In genomic region chr13:41660426-41660825, GRCh38 we compare ENCODE assay signal across 29 cellular contexts.
"Had no signal": no experiment of that assay in that cellular context is flagged by ENCODE, and none has a peak within 500 bp of the region (broad histone marks: within the 10 kb centered on the region; RNA-seq: fewer than 3 reads in every experiment).

No MANE protein-coding gene starts in this region.

- H3K4me3 ChIP-seq: coronary artery, dorsolateral prefrontal cortex, heart left ventricle had no signal

- ATAC-seq: activated CD4-positive, alpha-beta T cell treated with anti-CD3 and anti-CD28 coated beads for 36 hours; activated CD8-positive, alpha-beta memory T cell treated with anti-CD3 and anti-CD28 coated beads, Interleukin-2, amount 10 ng/mL, durations not matched to agents 7 days and 5 days; activated CD8-positive, alpha-beta T cell treated with anti-CD3 and anti-CD28 coated beads, Interleukin-2, amount 10 ng/mL, durations not matched to agents 7 days and 5 days; activated naive CD4-positive, alpha-beta T cell treated with anti-CD3 and anti-CD28 coated beads, Interleukin-2, amount 50 U/mL, for 72 hours; activated T-cell treated with anti-CD3 and anti-CD28 coated beads, Interleukin-2, amount 50 U/mL, for 72 hours; esophagus mucosa; heart left ventricle; T-helper 17 cell had no signal

- DNase-seq: activated CD4-positive, alpha-beta memory T cell treated with anti-CD3 and anti-CD28 coated beads for 36 hours; activated CD4-positive, alpha-beta T cell treated with anti-CD3 and anti-CD28 coated beads for 36 hours; activated CD4-positive, alpha-beta T cell treated with anti-CD3 and anti-CD28 coated beads, Interleukin-2, amount 10 ng/mL, durations not matched to agents 24 days and 14 days; activated CD4-positive, CD25-positive, alpha-beta regulatory T cell; activated CD4-positive, CD25-positive, alpha-beta regulatory T cell treated with anti-CD3 and anti-CD28 coated beads, Interleukin-2, amount 50 U/mL, for 72 hours; activated CD8-positive, alpha-beta memory T cell treated with anti-CD3 and anti-CD28 coated beads, Interleukin-2, amount 10 ng/mL, durations not matched to agents 7 days and 5 days; activated CD8-positive, alpha-beta memory T cell treated with anti-CD3 and anti-CD28 coated beads, Interleukin-2, amount 50 U/mL, for 48 hours; activated CD8-positive, alpha-beta T cell treated with anti-CD3 and anti-CD28 coated beads, Interleukin-2, amount 10 ng/mL, durations not matched to agents 7 days and 5 days; activated gamma-delta T cell; activated naive CD4-positive, alpha-beta T cell; activated naive CD4-positive, alpha-beta T cell treated with anti-CD3 and anti-CD28 coated beads, Interleukin-2, amount 10 ng/mL, durations not matched to agents 7 days and 5 days; activated naive CD8-positive, alpha-beta T cell treated with anti-CD3 and anti-CD28 coated beads, Interleukin-2, amount 10 ng/mL, durations not matched to agents 7 days and 5 days; activated T-cell treated with anti-CD3 and anti-CD28 coated beads for 4 hours; activated T-cell treated with anti-CD3 and anti-CD28 coated beads, Interleukin-2, amount 50 U/mL, for 24 hours; activated T-cell treated with anti-CD3 and anti-CD28 coated beads, Interleukin-2, amount 50 U/mL, for 72 hours; amniotic stem cell; anterior cingulate cortex; brain microvascular endothelial cell; dorsolateral prefrontal cortex; effector memory CD4-positive, alpha-beta T cell; endodermal cell; foreskin melanocyte; heart left ventricle; T-helper 1 cell; T-helper 17 cell; T1000 had no signal
